ENCODE assay signal across 21 cellular contexts in genomic region chr9:110700953-110701352, GRCh38. TPM values are rescaled to one million over a fixed set of nuclear protein-coding genes. Genes with fewer than 3 reads are reported as not detected.
DNase-seq lines count a peak whose midpoint lies in the region; ATAC-seq, FAIRE-seq and TF ChIP-seq lines count a peak whose summit lies in the region.
"Had no signal": no experiment of that assay in that cellular context is flagged by ENCODE, and none has a peak within 500 bp of the region (broad histone marks: within the 10 kb centered on the region; RNA-seq: fewer than 3 reads in every experiment).

No MANE protein-coding gene starts in this region.

- H3K36me3 ChIP-seq in RWPE2 (ENCODE audit: low read depth) (no peaks in the 10 kb centered on the region), tibial artery (no peaks in the 10 kb centered on the region)
- H3K36me3 ChIP-seq: sigmoid colon had no signal

- peak; percentile 9 for DNase-seq in H54 (ENCODE audit: insufficient read length, low spot score)
- DNase-seq in RWPE2 (ENCODE audit: low spot score) = no peak
- peak; percentile 40 for DNase-seq in fibroblast of mammary gland (ENCODE audit: low read depth)
- no peak for DNase-seq in tibial artery
- no peak for DNase-seq in activated T-cell treated with anti-CD3 and anti-CD28 coated beads, Interleukin-2, amount 50 U/mL, for 48 hours
- DNase-seq in activated CD4-positive, alpha-beta T cell treated with anti-CD3 and anti-CD28 coated beads for 48 hours = no peak
- DNase-seq in dermis blood vessel endothelial cell = no peak
- DNase-seq: activated CD4-positive, alpha-beta T cell treated with anti-CD3 and anti-CD28 coated beads, Interleukin-2, amount 50 U/mL, for 48 hours; activated naive CD8-positive, alpha-beta T cell treated with anti-CD3 and anti-CD28 coated beads, Interleukin-2, amount 10 ng/mL, durations not matched to agents 7 days and 5 days; activated T-cell treated with anti-CD3 and anti-CD28 coated beads, Interleukin-2, amount 50 U/mL, for 24 hours; CD8-positive, alpha-beta T cell; NCI-H1417; NCI-H446 treated with DMSO at 0.1 percent for 48 hours; nucleus accumbens; sigmoid colon; stimulated activated CD4-positive, alpha-beta T cell treated with anti-CD3 and anti-CD28 coated beads, Interleukin-4, amount 100 ng/mL, for 24 hours; testis had no signal

- TF ChIP-seq POLR2A in H54 (IDR thresholded peaks at IDR 0.05; ENCODE audit: low read depth, low read length) = no peak

- H3K27ac ChIP-seq in RWPE2 (ENCODE audit: poor library complexity, severe bottlenecking) (no peak overlapping the region), tibial artery (peak overlapping the region; percentile 9 to 45)
- H3K27ac ChIP-seq: KMS-11, sigmoid colon, testis had no signal

- peak; percentile 57; the same call in 2 of the 3 replicates for ATAC-seq in RWPE2 (ENCODE audit: low read depth)
- ATAC-seq: CD8-positive, alpha-beta T cell had no signal

- TF ChIP-seq CTCF in RWPE2 (IDR thresholded peaks at IDR 0.05; ENCODE audit: poor library complexity, severe bottlenecking) = no peak
- no peak for TF ChIP-seq CTCF in fibroblast of mammary gland (conservative IDR thresholded peaks at IDR 0.05; ENCODE audit: control insufficient read depth, insufficient read depth, low read depth, low read length)
- no peak for TF ChIP-seq CTCF in tibial artery (IDR thresholded peaks at IDR 0.05)

- H3K9me3 ChIP-seq in RWPE2 (ENCODE audit: severe bottlenecking) = no peaks in the 10 kb centered on the region
- H3K9me3 ChIP-seq in tibial artery = no peaks in the 10 kb centered on the region
- H3K9me3 ChIP-seq: sigmoid colon, testis had no signal

- H3K4me1 ChIP-seq in RWPE2 (ENCODE audit: insufficient read depth, poor library complexity, severe bottlenecking) (peaks cover 13% of the 10 kb centered on the region), tibial artery (peaks cover 0 to 15% (median 0%) of the 10 kb centered on the region in 4 donors)
- H3K4me1 ChIP-seq: sigmoid colon, testis had no signal

- H3K27me3 ChIP-seq in RWPE2 (ENCODE audit: insufficient read depth, poor library complexity, severe bottlenecking) = no peaks in the 10 kb centered on the region
- no peaks in the 10 kb centered on the region for H3K27me3 ChIP-seq in tibial artery
- H3K27me3 ChIP-seq: sigmoid colon, testis had no signal

- H3K4me3 ChIP-seq in RWPE2 (ENCODE audit: severe bottlenecking) (no peak overlapping the region), fibroblast of mammary gland (ENCODE audit: control insufficient read depth, low read depth, low read length) (no peak overlapping the region), tibial artery (no peak overlapping the region)
- H3K4me3 ChIP-seq: sigmoid colon, testis had no signal

- intact Hi-C loops in tibial artery (cut with DNase I; ENCODE audit: low total_unique reads) = no loop called here

- FAIRE-seq in H54 (lab: Jason Lieb, UNC) = peak; percentile 98
- FAIRE-seq: G401.6, keratinocyte had no signal

RNA-seq across cellular contexts. Expression of gene MUSK, which starts 32.4 kb away (rescaled TPM):
- total RNA-seq in dermis blood vessel endothelial cell = not detected in 2 replicates
- total RNA-seq: activated naive CD8-positive, alpha-beta T cell treated with anti-CD3 and anti-CD28 coated beads, Interleukin-2, amount 10 ng/mL, durations not matched to agents 7 days and 5 days; CD8-positive, alpha-beta T cell; chondrocyte had no signal

Comparison
In these comparisons a context has a peak if more than half of its experiments do, and no peak if none do; other contexts are left out.
1. DNase-seq: peak in H54 (single experiment) and fibroblast of mammary gland (single experiment); none in RWPE2 (single experiment), tibial artery (0 of 2), activated T-cell treated with anti-CD3 and anti-CD28 coated beads, Interleukin-2, amount 50 U/mL, for 48 hours (0 of 2), activated CD4-positive, alpha-beta T cell treated with anti-CD3 and anti-CD28 coated beads for 48 hours (single experiment) and dermis blood vessel endothelial cell (single experiment).